In the genomic region with DNA sequence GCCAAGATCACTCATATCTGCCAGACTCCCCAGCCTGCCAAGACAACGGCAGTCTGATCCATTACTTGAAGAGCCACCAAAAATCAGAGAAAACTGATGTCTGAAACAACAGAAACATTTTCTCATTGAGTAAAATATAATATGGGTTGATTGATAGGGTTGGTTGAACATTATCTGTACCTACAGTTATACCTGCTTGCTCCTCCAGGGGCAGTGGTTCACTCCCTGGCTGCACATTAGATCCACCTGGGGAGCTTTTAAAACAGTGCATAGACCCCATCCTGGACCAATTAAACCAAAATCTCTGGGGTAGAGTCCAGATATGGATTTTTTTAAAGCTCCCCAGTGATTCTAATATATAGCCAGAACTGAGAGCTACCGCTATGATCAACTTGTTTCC, we compare ENCODE assay signal across 13 cellular contexts. TPM values are rescaled to one million over a fixed set of nuclear protein-coding genes. Genes with fewer than 3 reads are reported as not detected.
DNase-seq lines count a peak whose midpoint lies in the region; ATAC-seq and TF ChIP-seq lines count a peak whose summit lies in the region.
"Had no signal": no experiment of that assay in that cellular context is flagged by ENCODE, and none has a peak within 500 bp of the region (broad histone marks: within the 10 kb centered on the region; RNA-seq: fewer than 3 reads in every experiment).

No MANE protein-coding gene starts in this region.

- H3K27ac ChIP-seq in GM23338 (ENCODE audit: low read depth) (no peak overlapping the region), tibial artery (no peak overlapping the region)
- H3K27ac ChIP-seq: skin epidermis had no signal

- no peak overlapping the region for H2AFZ ChIP-seq in GM23338

- H3K4me2 ChIP-seq in GM23338: no peak overlapping the region

- no peak overlapping the region for H3K4me3 Mint-ChIP-seq in GM23338
- H3K4me3 Mint-ChIP-seq: activated CD4-positive, alpha-beta T cell treated with anti-CD3 and anti-CD28 coated beads, Interleukin-2, amount 10 ng/mL, durations not matched to agents 7 days and 5 days had no signal

- H3K9me3 Mint-ChIP-seq in GM23338: peaks cover 5% of the 10 kb centered on the region; the same call in 2 of the 3 replicates
- H3K9me3 Mint-ChIP-seq: activated CD4-positive, alpha-beta T cell treated with anti-CD3 and anti-CD28 coated beads, Interleukin-2, amount 10 ng/mL, durations not matched to agents 7 days and 5 days had no signal

- H3F3A ChIP-seq in GM23338 (replicated peaks; ENCODE audit: low read depth): no peaks in the 10 kb centered on the region

- no peaks in the 10 kb centered on the region for H3K79me2 ChIP-seq in GM23338 (replicated peaks; ENCODE audit: insufficient read depth)

- H3K9me2 ChIP-seq in GM23338 (ENCODE audit: insufficient read depth): peaks cover 2% of the 10 kb centered on the region; the same call in 1 of the 2 replicates

- 0 out of 3 replicates have a peak, but pooled peaks cover 4% of the 10 kb centered on the region for H3K36me3 Mint-ChIP-seq in GM23338 (ENCODE audit: low read depth)

- peak; percentile 63 for DNase-seq in DMS53 (lab: John Stamatoyannopoulos, UW)
- DNase-seq in GM23338 (ENCODE audit: low spot score): peak; percentile 41
- peak; percentile 19 for DNase-seq in RPMI8226
- DNase-seq in left colon: no peak
- DNase-seq in 8988T: no peak
- DNase-seq in tibial artery: no peak
- DNase-seq: activated CD4-positive, alpha-beta T cell treated with anti-CD3 and anti-CD28 coated beads, Interleukin-2, amount 10 ng/mL, durations not matched to agents 7 days and 5 days; DMS153 had no signal

- no peaks in the 10 kb centered on the region for H3K9me3 ChIP-seq in tibial artery

- no peaks in the 10 kb centered on the region for H3K27me3 Mint-ChIP-seq in GM23338 (ENCODE audit: insufficient read depth, low read depth, poor library complexity)

- no peaks in the 10 kb centered on the region for H4K20me1 ChIP-seq in GM23338 (replicated peaks; ENCODE audit: insufficient read depth)

- intact Hi-C loops in left colon (cut with DNase I, micrococcal nuclease) (no loop called here), tibial artery (cut with DNase I; ENCODE audit: low total_unique reads) (no loop called here)

- no peak overlapping the region for H3K27ac Mint-ChIP-seq in GM23338
- H3K27ac Mint-ChIP-seq: activated CD4-positive, alpha-beta T cell treated with anti-CD3 and anti-CD28 coated beads, Interleukin-2, amount 10 ng/mL, durations not matched to agents 7 days and 5 days had no signal

- H3K27me3 ChIP-seq in GM23338 (ENCODE audit: insufficient read depth) (no peaks in the 10 kb centered on the region), tibial artery (no peaks in the 10 kb centered on the region)

- H3K4me1 Mint-ChIP-seq in GM23338: peaks cover 13% of the 10 kb centered on the region
- H3K4me1 Mint-ChIP-seq: activated CD4-positive, alpha-beta T cell treated with anti-CD3 and anti-CD28 coated beads, Interleukin-2, amount 10 ng/mL, durations not matched to agents 7 days and 5 days had no signal

- H3K36me3 ChIP-seq in GM23338 (ENCODE audit: insufficient read depth) (no peaks in the 10 kb centered on the region), tibial artery (no peaks in the 10 kb centered on the region)

- TF ChIP-seq CTCF in GM23338 (conservative IDR thresholded peaks at IDR 0.05; ENCODE audit: low read depth in 2 of 2) (peak; percentile 42 to 60), tibial artery (IDR thresholded peaks at IDR 0.05) (no peak)

- peak; percentile 79 for ATAC-seq in GM23338
- ATAC-seq in left colon: peak; percentile 53
- no peak for ATAC-seq in GM18873 (IDR thresholded peaks at IDR 0.05; ENCODE audit: low FRiP score, unreplicated experiment)
- ATAC-seq in GM21825 (IDR thresholded peaks at IDR 0.05; ENCODE audit: unreplicated experiment): no peak
- ATAC-seq: esophagus mucosa had no signal

- no peak overlapping the region for H3K4me3 ChIP-seq in GM23338
- no peak overlapping the region for H3K4me3 ChIP-seq in tibial artery
- H3K4me3 ChIP-seq: skin epidermis had no signal

- H3K4me1 ChIP-seq in GM23338 (ENCODE audit: insufficient read depth) (0 out of 2 replicates have a peak, but pooled peaks cover under 1% of the 10 kb centered on the region), tibial artery (peaks cover 0 to 33% (median 8%) of the 10 kb centered on the region in 4 donors)

TF ChIP-seq in GM23338, 12 proteins besides CTCF, POLR2A, EP300 and RAD21:
- TF ChIP-seq EZH2phosphoT487 (IDR thresholded peaks at IDR 0.05; ENCODE audit: unreplicated experiment) (no peak), POLR2AphosphoS5 (IDR thresholded peaks at IDR 0.05; ENCODE audit: low read depth) (no peak), ZNF114 (CRISPR knock-in tag; IDR thresholded peaks at IDR 0.05) (no peak)
- TF ChIP-seq, protein P1, sequence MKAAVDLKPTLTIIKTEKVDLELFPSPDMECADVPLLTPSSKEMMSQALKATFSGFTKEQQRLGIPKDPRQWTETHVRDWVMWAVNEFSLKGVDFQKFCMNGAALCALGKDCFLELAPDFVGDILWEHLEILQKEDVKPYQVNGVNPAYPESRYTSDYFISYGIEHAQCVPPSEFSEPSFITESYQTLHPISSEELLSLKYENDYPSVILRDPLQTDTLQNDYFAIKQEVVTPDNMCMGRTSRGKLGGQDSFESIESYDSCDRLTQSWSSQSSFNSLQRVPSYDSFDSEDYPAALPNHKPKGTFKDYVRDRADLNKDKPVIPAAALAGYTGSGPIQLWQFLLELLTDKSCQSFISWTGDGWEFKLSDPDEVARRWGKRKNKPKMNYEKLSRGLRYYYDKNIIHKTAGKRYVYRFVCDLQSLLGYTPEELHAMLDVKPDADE (IDR thresholded peaks at IDR 0.05): no peak

RNA-seq across cellular contexts. Expression of gene SLC14A2, which starts 43.6 kb away (rescaled TPM):
- 0.04 and 0.24 TPM in 2 replicates for total RNA-seq in GM23338 (2014; rRNA removed; shearing (Covaris generic))
- polyA plus RNA-seq in GM23338 (2016; fragmentation: Nextera tagmentation; extraction: Ambion mirVana): not detected in 2 replicates
- total RNA-seq in left colon: under 1 TPM in 1 of 2 donors, not detected in 1; 0.12 TPM
- total RNA-seq: esophagus mucosa, MCF 10A had no signal

Comparison
In these comparisons a context has a peak if more than half of its experiments do, and no peak if none do; other contexts are left out.
1. DNase-seq: peak in DMS53 (single experiment), GM23338 (single experiment) and RPMI8226 (single experiment); none in left colon (0 of 2), 8988T (single experiment) and tibial artery (0 of 2).
2. ATAC-seq: peak in GM23338 (single experiment) and left colon (single experiment); none in GM18873 (single experiment) and GM21825 (single experiment).
3. CTCF ChIP-seq: peak in GM23338 (2 of 2); none in tibial artery (0 of 2).